Comparison of ENCODE assay signal across 8 cellular contexts in the genomic region with DNA sequence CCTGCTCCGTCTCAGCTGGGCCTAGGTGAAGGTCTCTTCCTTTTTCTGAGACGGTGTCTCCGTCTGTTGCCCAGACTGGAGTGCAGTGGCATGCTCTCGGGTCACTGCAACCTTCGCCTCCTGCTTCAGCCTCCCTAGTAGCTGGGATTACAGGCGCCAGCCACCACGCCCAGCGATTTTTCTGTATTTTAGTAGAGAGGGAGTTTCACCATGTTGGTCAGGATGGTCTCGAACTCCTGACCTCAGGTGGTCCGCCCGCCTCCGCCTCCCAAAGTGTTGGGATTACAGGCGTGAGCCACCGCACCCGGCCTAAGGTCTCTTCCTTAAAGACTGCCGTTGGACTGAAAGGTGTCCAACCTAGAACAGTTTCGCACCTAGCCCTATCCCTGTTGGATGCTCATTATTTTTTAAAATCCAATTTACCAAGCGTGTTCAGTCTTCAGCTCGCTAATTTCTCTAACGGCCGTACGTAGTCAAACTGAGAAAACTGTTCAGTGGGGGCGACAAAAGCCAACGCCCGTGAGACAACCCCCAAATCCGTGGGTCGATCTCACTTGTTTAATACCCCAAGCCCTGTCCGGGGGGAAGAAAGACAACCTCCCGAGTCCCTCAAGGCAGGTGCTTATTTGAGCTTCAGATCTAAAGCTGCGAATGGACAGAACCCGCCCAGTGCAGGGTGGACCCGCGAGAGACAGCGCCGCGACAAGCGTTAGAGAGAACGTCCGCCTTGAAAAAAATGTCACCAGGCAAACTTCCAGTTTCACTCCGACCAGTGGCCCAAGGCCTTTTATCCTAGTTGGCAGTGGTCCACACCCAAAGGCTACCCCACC. TPM values are rescaled to one million over a fixed set of nuclear protein-coding genes. Genes with fewer than 3 reads are reported as not detected.
DNase-seq lines count a peak whose midpoint lies in the region; ATAC-seq and TF ChIP-seq lines count a peak whose summit lies in the region.

No MANE protein-coding gene starts in this region.

- peak overlapping the region; percentile 92 for H3K4me3 Mint-ChIP-seq in activated CD4-positive, alpha-beta T cell treated with anti-CD3 and anti-CD28 coated beads for 36 hours

- CTCF ChIA-PET in activated CD4-positive, alpha-beta T cell treated with anti-CD3 and anti-CD28 coated beads for 36 hours (lab: Charles Lee): interaction anchor here (0.5 to 2.0 kb wide), 15 partner anchors 8 to 316 kb away, joined by 3 to 16 read pairs (median 4); partner anchors contain the start of genes ACAA1 and MYD88
- CTCF ChIA-PET in Panc1 (lab: Charles Lee): interaction anchor here (0.6 to 1.2 kb wide), 2 partner anchors 22 to 233 kb away, joined by 3 read pairs; no protein-coding TSS in a partner anchor

- POLR2A ChIA-PET in activated CD4-positive, alpha-beta T cell treated with anti-CD3 and anti-CD28 coated beads for 36 hours (lab: Charles Lee): interaction anchor here (0.8 to 4.1 kb wide), 6 partner anchors 21 to 183 kb away, joined by 3 to 47 read pairs (median 4); partner anchors contain the start of genes ACAA1, MYD88 and XYLB
- POLR2A ChIA-PET in Panc1 (lab: Charles Lee): no interaction called here

- TSS peak; percentile 97 for BruUV-seq in Panc1 (replicated peaks; lab: Mats Ljungman, UMichigan)

- H3K9me3 ChIP-seq in Panc1 (ENCODE audit: control insufficient read depth, insufficient read depth, low read depth, low read length) (no peaks in the 10 kb centered on the region), esophagus squamous epithelium (no peaks in the 10 kb centered on the region), psoas muscle (no peaks in the 10 kb centered on the region)

- in situ Hi-C loops in Panc1 (cut with HindIII; ENCODE audit: low pct_unique_long_range_greater_than_20kb, low sequenced_read_pairs) (no loop called here), G401 (cut with HindIII; ENCODE audit: low sequenced_read_pairs) (no loop called here)

- ATAC-seq in activated CD4-positive, alpha-beta T cell treated with anti-CD3 and anti-CD28 coated beads for 36 hours: peak; percentile 21
- ATAC-seq in Panc1: peak; percentile 62
- ATAC-seq in psoas muscle: no peak

- no peak for DNase-seq in activated CD4-positive, alpha-beta T cell treated with anti-CD3 and anti-CD28 coated beads for 36 hours
- DNase-seq in activated CD4-positive, alpha-beta T cell treated with anti-CD3 and anti-CD28 coated beads, Interleukin-2, amount 50 U/mL, for 4 hours: no peak
- DNase-seq in Panc1 (ENCODE audit: low read depth, low spot score) (no peak), esophagus squamous epithelium (lab: John Stamatoyannopoulos, UW) (no peak), psoas muscle (no peak), G401 (ENCODE audit: low spot score) (no peak), NCI-H82 (lab: John Stamatoyannopoulos, UW) (no peak), DMS79 treated with DMSO at 0.1 percent for 48 hours (lab: John Stamatoyannopoulos, UW) (no peak)

- H3K4me3 ChIP-seq in Panc1 (ENCODE audit: low read depth in 2 of 2, low read length in 2 of 2): peak overlapping the region; percentile 73 to 84
- peak overlapping the region; percentile 73 to 100 (median 86) for H3K4me3 ChIP-seq in esophagus squamous epithelium
- peak overlapping the region; percentile 92 for H3K4me3 ChIP-seq in psoas muscle

- peaks cover 4% of the 10 kb centered on the region; the same call in 1 of the 2 replicates for H3K36me3 ChIP-seq in Panc1 (ENCODE audit: control insufficient read depth, insufficient read depth, low read length)
- H3K36me3 ChIP-seq in esophagus squamous epithelium: no peaks in the 10 kb centered on the region
- H3K36me3 ChIP-seq in psoas muscle (ENCODE audit: insufficient read depth in 1 of 2, low read depth in 1 of 2): no peaks in the 10 kb centered on the region

- H3K4me1 ChIP-seq in Panc1 (ENCODE audit: control insufficient read depth, insufficient read depth, low read length): peaks cover 17% of the 10 kb centered on the region
- peaks cover 9 to 38% (median 20%) of the 10 kb centered on the region in 3 donors for H3K4me1 ChIP-seq in esophagus squamous epithelium
- peaks cover 29% of the 10 kb centered on the region for H3K4me1 ChIP-seq in psoas muscle

- TF ChIP-seq CTCF in Panc1 (IDR thresholded peaks at IDR 0.05): no peak
- TF ChIP-seq CTCF in esophagus squamous epithelium (IDR thresholded peaks at IDR 0.05): no peak
- no peak for TF ChIP-seq CTCF in psoas muscle (IDR thresholded peaks at IDR 0.05)

- 38 to 39% methylated on average over 38 to 40 of the region's 40 CpGs for WGBS in esophagus squamous epithelium, 2 donors
- WGBS in psoas muscle, 3 donors: 39 to 42% (median 41%) methylated on average over 40 of the region's 40 CpGs

- intact Hi-C loops in activated CD4-positive, alpha-beta T cell treated with anti-CD3 and anti-CD28 coated beads for 36 hours (cut with DNase I, micrococcal nuclease): loop anchor here (10.0 kb wide), 2 partner anchors 130 to 1100 kb away; partner anchors contain the start of gene DLEC1 (in 1 of the 2)
- intact Hi-C loops in Panc1 (cut with micrococcal nuclease; ENCODE audit: unreplicated experiment): no loop called here
- intact Hi-C loops in esophagus squamous epithelium (cut with DNase I): no loop called here
- intact Hi-C loops in psoas muscle (cut with DNase I): loop anchor here in 1 of 2 donors (10.0 kb wide), 1 partner anchor 1170 kb away; the partner anchor contains the start of genes EPM2AIP1 and MLH1

- H3K27me3 ChIP-seq in Panc1 (ENCODE audit: control insufficient read depth, insufficient read depth, low read length) (no peaks in the 10 kb centered on the region), esophagus squamous epithelium (no peaks in the 10 kb centered on the region), psoas muscle (ENCODE audit: insufficient read depth in 3 of 3, low read length in 2 of 3) (no peaks in the 10 kb centered on the region)

- no peaks in the 10 kb centered on the region for H3K27me3 Mint-ChIP-seq in activated CD4-positive, alpha-beta T cell treated with anti-CD3 and anti-CD28 coated beads for 36 hours

- peaks cover 16% of the 10 kb centered on the region for H3K36me3 Mint-ChIP-seq in activated CD4-positive, alpha-beta T cell treated with anti-CD3 and anti-CD28 coated beads for 36 hours (ENCODE audit: low read depth)

- H3K27ac ChIP-seq in Panc1 (ENCODE audit: low read length) (peak overlapping the region; percentile 98), esophagus squamous epithelium (peak overlapping the region; percentile 93 to 99 (median 98)), psoas muscle (peak overlapping the region; percentile 99)

- peak in 1 of 4 donors; percentile 46 for TF ChIP-seq POLR2A in esophagus squamous epithelium (IDR thresholded peaks at IDR 0.05)

- H3K9me3 Mint-ChIP-seq in activated CD4-positive, alpha-beta T cell treated with anti-CD3 and anti-CD28 coated beads for 36 hours (ENCODE audit: low read depth): no peaks in the 10 kb centered on the region

- H3K27ac Mint-ChIP-seq in activated CD4-positive, alpha-beta T cell treated with anti-CD3 and anti-CD28 coated beads for 36 hours: peak overlapping the region; percentile 99

- peaks cover 35% of the 10 kb centered on the region for H3K4me1 Mint-ChIP-seq in activated CD4-positive, alpha-beta T cell treated with anti-CD3 and anti-CD28 coated beads for 36 hours

RNA-seq across cellular contexts. Expression of gene OXSR1, which starts 1.0 kb away (rescaled TPM):
- total RNA-seq in activated CD4-positive, alpha-beta T cell treated with anti-CD3 and anti-CD28 coated beads for 36 hours: 10 to 100 TPM; 53.7 to 56.0 TPM
- total RNA-seq in Panc1 (2021; ENCODE audit: unreplicated experiment) (33.2 TPM), esophagus squamous epithelium (10 to 100 TPM; 28.8 to 48.2 (median 37.6) TPM), psoas muscle (10 to 100 TPM; 30.6 to 60.1 (median 47.7) TPM)
- polyA plus RNA-seq in Panc1 (2012; ENCODE audit: insufficient read length): 20.4 TPM
- 10 to 100 TPM; 26.4 to 59.6 (median 47.4) TPM for polyA plus RNA-seq in psoas muscle
- total RNA-seq in G401 (2014; rRNA removed; shearing (Covaris generic)): 24.5 and 28.9 TPM in 2 replicates

RNA-seq across cellular contexts. Expression of gene MYD88, which starts 25.9 kb away (rescaled TPM):
- 10 to 100 TPM; 32.8 to 33.1 TPM for total RNA-seq in activated CD4-positive, alpha-beta T cell treated with anti-CD3 and anti-CD28 coated beads for 36 hours
- total RNA-seq in Panc1 (2021; ENCODE audit: unreplicated experiment): 32.7 TPM
- 38.4 TPM for polyA plus RNA-seq in Panc1 (2012; ENCODE audit: insufficient read length)
- 10 to 100 TPM; 42.5 to 77.1 (median 60.2) TPM for total RNA-seq in esophagus squamous epithelium
- 1 to 10 TPM; 3.8 to 6.0 (median 4.6) TPM for total RNA-seq in psoas muscle
- polyA plus RNA-seq in psoas muscle: 1 to 10 TPM; 2.9 to 7.0 (median 3.0) TPM
- total RNA-seq in G401 (2014; rRNA removed; shearing (Covaris generic)): 0.06 TPM in 1 of 2 replicates, not detected in the other

RNA-seq across cellular contexts. Expression of gene ACAA1, which starts 27.4 kb away (rescaled TPM):
- 10 to 100 TPM; 52.2 to 64.6 TPM for total RNA-seq in activated CD4-positive, alpha-beta T cell treated with anti-CD3 and anti-CD28 coated beads for 36 hours
- total RNA-seq in Panc1 (2021; ENCODE audit: unreplicated experiment) (52.0 TPM), esophagus squamous epithelium (10 to 100 TPM; 63.5 to 75.2 (median 68.7) TPM), psoas muscle (10 to 100 TPM; 34.9 to 48.6 (median 40.7) TPM)
- polyA plus RNA-seq in Panc1 (2012; ENCODE audit: insufficient read length): 69.2 TPM
- 10 to 100 TPM; 23.6 to 52.2 (median 28.6) TPM for polyA plus RNA-seq in psoas muscle
- 52.7 and 58.6 TPM in 2 replicates for total RNA-seq in G401 (2014; rRNA removed; shearing (Covaris generic))

Comparison
In these comparisons a context has a peak if more than half of its experiments do, and no peak if none do; other contexts are left out.
1. ATAC-seq: peak in activated CD4-positive, alpha-beta T cell treated with anti-CD3 and anti-CD28 coated beads for 36 hours (single experiment) and Panc1 (single experiment); none in psoas muscle (0 of 4).
2. intact Hi-C loops: an anchor here in activated CD4-positive, alpha-beta T cell treated with anti-CD3 and anti-CD28 coated beads for 36 hours (10.0 kb wide); none called in Panc1 and esophagus squamous epithelium.
3. Peak in every context shown above with its lines, with median percentiles within 50 percentile points of each other: H3K27ac ChIP-seq and H3K4me3 ChIP-seq.